In the genomic region with DNA sequence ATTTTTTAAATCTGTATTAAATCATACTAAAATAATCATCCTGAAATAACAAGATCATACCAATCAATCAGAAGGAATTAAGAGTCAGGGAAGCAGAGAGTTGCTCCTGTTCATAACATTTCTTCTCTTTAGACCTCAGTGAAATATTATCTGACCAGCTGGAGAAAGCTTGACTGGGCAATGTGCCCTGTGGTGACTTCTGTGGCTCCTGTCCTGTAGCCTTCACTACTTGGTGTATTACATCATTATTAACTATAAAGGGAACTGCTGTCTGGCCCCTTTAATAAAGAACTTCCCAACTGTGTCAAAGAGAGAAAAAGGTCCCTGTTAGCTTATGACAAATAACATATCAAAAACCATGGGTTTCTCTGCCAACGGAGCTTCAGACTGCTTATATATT, we compare ENCODE assay signal across 2 cellular contexts.
TF ChIP-seq lines count a peak whose summit lies in the region.

No MANE protein-coding gene starts in this region.

TF ChIP-seq in SK-N-SH, 30 proteins besides CTCF, POLR2A, EP300 and RAD21:
- TF ChIP-seq FOSL2 (IDR thresholded peaks at IDR 0.05; ENCODE audit: borderline replicate concordance, low read depth) (no peak), RFX5 (IDR thresholded peaks at IDR 0.05; ENCODE audit: low read length) (no peak), TCF12 (IDR thresholded peaks at IDR 0.05) (peak; percentile 44; the same call in 1 of the 2 replicates), CHD2 (IDR thresholded peaks at IDR 0.05; ENCODE audit: low read length, partially characterized antibody) (no peak), POLR2AphosphoS5 (IDR thresholded peaks at IDR 0.05; ENCODE audit: low read depth, low read length) (no peak), GATA2 (CRISPR knock-in tag; IDR thresholded peaks at IDR 0.05) (no peak), NFIC (IDR thresholded peaks at IDR 0.05; ENCODE audit: borderline replicate concordance) (peak; percentile 31; the same call in 1 of the 2 replicates), JUND (IDR thresholded peaks at IDR 0.05) (no peak), FOXM1 (IDR thresholded peaks at IDR 0.05; ENCODE audit: low read depth) (no peak), MEF2A (IDR thresholded peaks at IDR 0.05; ENCODE audit: borderline replicate concordance, low read depth) (no peak)
- TF ChIP-seq, protein P1, sequence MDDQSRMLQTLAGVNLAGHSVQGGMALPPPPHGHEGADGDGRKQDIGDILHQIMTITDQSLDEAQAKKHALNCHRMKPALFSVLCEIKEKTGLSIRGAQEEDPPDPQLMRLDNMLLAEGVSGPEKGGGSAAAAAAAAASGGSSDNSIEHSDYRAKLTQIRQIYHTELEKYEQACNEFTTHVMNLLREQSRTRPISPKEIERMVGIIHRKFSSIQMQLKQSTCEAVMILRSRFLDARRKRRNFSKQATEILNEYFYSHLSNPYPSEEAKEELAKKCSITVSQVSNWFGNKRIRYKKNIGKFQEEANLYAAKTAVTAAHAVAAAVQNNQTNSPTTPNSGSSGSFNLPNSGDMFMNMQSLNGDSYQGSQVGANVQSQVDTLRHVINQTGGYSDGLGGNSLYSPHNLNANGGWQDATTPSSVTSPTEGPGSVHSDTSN (IDR thresholded peaks at IDR 0.05): peak; percentile 54
TF ChIP-seq in SK-N-SH: peak in this region for 3.

TF ChIP-seq in endothelial cell of umbilical vein, 7 proteins besides CTCF, POLR2A, EP300 and RAD21:
- TF ChIP-seq GATA2 (IDR thresholded peaks at IDR 0.05; ENCODE audit: insufficient read depth, insufficient read length, low read depth, low read length): no peak
- TF ChIP-seq MYC (IDR thresholded peaks at IDR 0.05; ENCODE audit: low read depth, low read length): no peak
- no peak for TF ChIP-seq POLR2AphosphoS5 (IDR thresholded peaks at IDR 0.05; ENCODE audit: insufficient read depth, low read depth, low read length)
- TF ChIP-seq JUN (IDR thresholded peaks at IDR 0.05; ENCODE audit: borderline replicate concordance, insufficient read depth, insufficient read length, low read depth): no peak
- TF ChIP-seq EZH2 (IDR thresholded peaks at IDR 0.05; ENCODE audit: borderline replicate concordance, low read depth, low read length, severe bottlenecking): no peak
- TF ChIP-seq, protein P2, sequence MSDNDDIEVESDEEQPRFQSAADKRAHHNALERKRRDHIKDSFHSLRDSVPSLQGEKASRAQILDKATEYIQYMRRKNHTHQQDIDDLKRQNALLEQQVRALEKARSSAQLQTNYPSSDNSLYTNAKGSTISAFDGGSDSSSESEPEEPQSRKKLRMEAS (IDR thresholded peaks at IDR 0.05; ENCODE audit: insufficient read depth, insufficient read length): no peak
- TF ChIP-seq FOS (IDR thresholded peaks at IDR 0.05; ENCODE audit: borderline replicate concordance, insufficient read depth, low read length): no peak
